Comparison of ENCODE assay signal across 1 cellular context in genomic region chr1:32769524-32770220, GRCh38.
TF ChIP-seq lines count a peak whose summit lies in the region.

No MANE protein-coding gene starts in this region.

TF ChIP-seq in WTC11, 78 proteins besides CTCF, POLR2A, EP300 and RAD21:
- no peak for TF ChIP-seq RORB (CRISPR knock-in tag; IDR thresholded peaks at IDR 0.05)
- TF ChIP-seq FOXK1 (CRISPR knock-in tag; IDR thresholded peaks at IDR 0.05), result no peak
- TF ChIP-seq IRF2 (CRISPR knock-in tag; IDR thresholded peaks at IDR 0.05; ENCODE audit: borderline replicate concordance, low read depth), result no peak
- TF ChIP-seq ZSCAN18 (CRISPR knock-in tag; IDR thresholded peaks at IDR 0.05), result no peak
- TF ChIP-seq, protein P1, sequence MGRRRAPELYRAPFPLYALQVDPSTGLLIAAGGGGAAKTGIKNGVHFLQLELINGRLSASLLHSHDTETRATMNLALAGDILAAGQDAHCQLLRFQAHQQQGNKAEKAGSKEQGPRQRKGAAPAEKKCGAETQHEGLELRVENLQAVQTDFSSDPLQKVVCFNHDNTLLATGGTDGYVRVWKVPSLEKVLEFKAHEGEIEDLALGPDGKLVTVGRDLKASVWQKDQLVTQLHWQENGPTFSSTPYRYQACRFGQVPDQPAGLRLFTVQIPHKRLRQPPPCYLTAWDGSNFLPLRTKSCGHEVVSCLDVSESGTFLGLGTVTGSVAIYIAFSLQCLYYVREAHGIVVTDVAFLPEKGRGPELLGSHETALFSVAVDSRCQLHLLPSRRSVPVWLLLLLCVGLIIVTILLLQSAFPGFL (CRISPR knock-in tag; IDR thresholded peaks at IDR 0.05; ENCODE audit: borderline replicate concordance), result no peak
- TF ChIP-seq PRRX2 (CRISPR knock-in tag; IDR thresholded peaks at IDR 0.05), result no peak
- no peak for TF ChIP-seq ZNF232 (CRISPR knock-in tag; IDR thresholded peaks at IDR 0.05)
- no peak for TF ChIP-seq RELA (CRISPR knock-in tag; IDR thresholded peaks at IDR 0.05; ENCODE audit: borderline replicate concordance)
- no peak for TF ChIP-seq ZNF425 (CRISPR knock-in tag; conservative IDR thresholded peaks at IDR 0.05)
- TF ChIP-seq ZNF121 (CRISPR knock-in tag; IDR thresholded peaks at IDR 0.05), result no peak
- TF ChIP-seq GRHL2 (CRISPR knock-in tag; IDR thresholded peaks at IDR 0.05; ENCODE audit: insufficient replicate concordance, severe bottlenecking), result no peak
- no peak for TF ChIP-seq ATF1 (CRISPR knock-in tag; IDR thresholded peaks at IDR 0.05)
- TF ChIP-seq SMAD4 (CRISPR knock-in tag; IDR thresholded peaks at IDR 0.05), result no peak
- TF ChIP-seq, protein P2, sequence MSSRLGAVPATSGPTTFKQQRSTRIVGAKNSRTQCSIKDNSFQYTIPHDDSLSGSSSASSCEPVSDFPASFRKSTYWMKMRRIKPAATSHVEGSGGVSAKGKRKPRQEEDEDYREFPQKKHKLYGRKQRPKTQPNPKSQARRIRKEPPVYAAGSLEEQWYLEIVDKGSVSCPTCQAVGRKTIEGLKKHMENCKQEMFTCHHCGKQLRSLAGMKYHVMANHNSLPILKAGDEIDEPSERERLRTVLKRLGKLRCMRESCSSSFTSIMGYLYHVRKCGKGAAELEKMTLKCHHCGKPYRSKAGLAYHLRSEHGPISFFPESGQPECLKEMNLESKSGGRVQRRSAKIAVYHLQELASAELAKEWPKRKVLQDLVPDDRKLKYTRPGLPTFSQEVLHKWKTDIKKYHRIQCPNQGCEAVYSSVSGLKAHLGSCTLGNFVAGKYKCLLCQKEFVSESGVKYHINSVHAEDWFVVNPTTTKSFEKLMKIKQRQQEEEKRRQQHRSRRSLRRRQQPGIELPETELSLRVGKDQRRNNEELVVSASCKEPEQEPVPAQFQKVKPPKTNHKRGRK (CRISPR knock-in tag; IDR thresholded peaks at IDR 0.05; ENCODE audit: borderline replicate concordance), result no peak
- no peak for TF ChIP-seq FOXJ3 (CRISPR knock-in tag; IDR thresholded peaks at IDR 0.05; ENCODE audit: borderline replicate concordance)
- no peak for TF ChIP-seq OVOL2 (CRISPR knock-in tag; IDR thresholded peaks at IDR 0.05; ENCODE audit: borderline replicate concordance)
- TF ChIP-seq AR (CRISPR knock-in tag; IDR thresholded peaks at IDR 0.05), result no peak
- no peak for TF ChIP-seq HMGXB4 (CRISPR knock-in tag; IDR thresholded peaks at IDR 0.05)
- TF ChIP-seq ZNF423 (CRISPR knock-in tag; IDR thresholded peaks at IDR 0.05), result no peak
